ENCODE assay signal across 8 cellular contexts in genomic region chr12:56153291-56154065, GRCh38. TPM values are rescaled to one million over a fixed set of nuclear protein-coding genes. Genes with fewer than 3 reads are reported as not detected.
DNase-seq lines count a peak whose midpoint lies in the region; ATAC-seq and TF ChIP-seq lines count a peak whose summit lies in the region.

No MANE protein-coding gene starts in this region.

- CTCF ChIA-PET in mammary epithelial cell (lab: Charles Lee; ENCODE audit: low non-redundant PET): no interaction called here

- intact Hi-C loops in mammary epithelial cell (cut with micrococcal nuclease): no loop called here
- intact Hi-C loops in natural killer cell (cut with micrococcal nuclease): loop anchor here (2.0 to 10.0 kb wide), 2 partner anchors 35 to 109 kb away; partner anchors contain the start of genes RPS26 and SMARCC2
- intact Hi-C loops in esophagus muscularis mucosa (cut with DNase I): no loop called here

- H3K4me3 ChIP-seq in CD4-positive, CD25-positive, alpha-beta regulatory T cell (ENCODE audit: low read depth, low read length): no peak overlapping the region
- H3K4me3 ChIP-seq in mammary epithelial cell (replicated peaks in 1 of 3; ENCODE audit: insufficient read depth in 1 of 3, low read depth in 2 of 3, low read length in 3 of 3) (peak overlapping the region in 2 of 3 experiments; percentile 63 to 70), esophagus muscularis mucosa (peak overlapping the region in 2 of 4 donors; percentile 68 to 77)

- peaks cover 4% of the 10 kb centered on the region for H3K27me3 Mint-ChIP-seq in CD4-positive, CD25-positive, alpha-beta regulatory T cell
- H3K27me3 Mint-ChIP-seq in natural killer cell (ENCODE audit: low read depth in 2 of 2): no peaks in the 10 kb centered on the region

- peaks cover 13 to 55% (median 24%) of the 10 kb centered on the region in 4 donors for H3K4me1 Mint-ChIP-seq in CD4-positive, CD25-positive, alpha-beta regulatory T cell
- peaks cover 20 to 45% of the 10 kb centered on the region in 2 donors for H3K4me1 Mint-ChIP-seq in natural killer cell

- peak overlapping the region; percentile 93 for H2AFZ ChIP-seq in mammary epithelial cell (ENCODE audit: low read depth, low read length)

- H3K36me3 ChIP-seq in CD4-positive, CD25-positive, alpha-beta regulatory T cell (ENCODE audit: control insufficient read depth, insufficient read depth, low read length): no peaks in the 10 kb centered on the region
- peaks cover 23% of the 10 kb centered on the region for H3K36me3 ChIP-seq in KOPT-K1 (ENCODE audit: insufficient read depth, low read length)
- H3K36me3 ChIP-seq in mammary epithelial cell (ENCODE audit: insufficient read depth, low read length): no peaks in the 10 kb centered on the region
- H3K36me3 ChIP-seq in esophagus muscularis mucosa: peaks cover 0 to 4% (median 0%) of the 10 kb centered on the region in 4 donors

- DNase-seq in CD4-positive, CD25-positive, alpha-beta regulatory T cell: no peak
- DNase-seq in mammary epithelial cell (no peak), natural killer cell (no peak), esophagus muscularis mucosa (ENCODE audit: extremely low spot score) (no peak), Kasumi-1 (lab: John Stamatoyannopoulos, UW) (no peak), AG08395 (ENCODE audit: low spot score) (no peak)

- peak overlapping the region; percentile 61 for H3K4me2 ChIP-seq in mammary epithelial cell (ENCODE audit: insufficient read depth, low read depth, low read length)

- no peaks in the 10 kb centered on the region for H3K27me3 ChIP-seq in CD4-positive, CD25-positive, alpha-beta regulatory T cell (ENCODE audit: control insufficient read depth, insufficient read depth, low read length)
- H3K27me3 ChIP-seq in mammary epithelial cell (ENCODE audit: insufficient read depth, low read length) (no peaks in the 10 kb centered on the region), esophagus muscularis mucosa (no peaks in the 10 kb centered on the region)

- no peak for TF ChIP-seq EP300 in esophagus muscularis mucosa (IDR thresholded peaks at IDR 0.05)

- no peaks in the 10 kb centered on the region for H3K9me3 Mint-ChIP-seq in CD4-positive, CD25-positive, alpha-beta regulatory T cell
- no peaks in the 10 kb centered on the region for H3K9me3 Mint-ChIP-seq in natural killer cell

- H3K79me2 ChIP-seq in mammary epithelial cell (ENCODE audit: insufficient read depth, low read length): peaks cover 4% of the 10 kb centered on the region

- peak overlapping the region; percentile 82 to 95 (median 93) for H3K4me3 Mint-ChIP-seq in CD4-positive, CD25-positive, alpha-beta regulatory T cell
- peak overlapping the region; percentile 42 for H3K4me3 Mint-ChIP-seq in natural killer cell

- no peaks in the 10 kb centered on the region for H3K9me3 ChIP-seq in CD4-positive, CD25-positive, alpha-beta regulatory T cell (ENCODE audit: control insufficient read depth in 2 of 2, low read length in 2 of 2)
- no peaks in the 10 kb centered on the region for H3K9me3 ChIP-seq in KOPT-K1 (ENCODE audit: insufficient read depth, low read length, poor library complexity, severe bottlenecking)
- no peaks in the 10 kb centered on the region for H3K9me3 ChIP-seq in mammary epithelial cell (replicated peaks; ENCODE audit: insufficient read depth, low read length)
- H3K9me3 ChIP-seq in esophagus muscularis mucosa: no peaks in the 10 kb centered on the region

- no peak for ATAC-seq in CD4-positive, CD25-positive, alpha-beta regulatory T cell (ENCODE audit: low read depth in 2 of 2)
- ATAC-seq in natural killer cell (no peak), GM18517 (IDR thresholded peaks at IDR 0.05; ENCODE audit: unreplicated experiment) (no peak)

- peak overlapping the region in 2 of 3 donors; percentile 56 to 62 for H3K27ac Mint-ChIP-seq in CD4-positive, CD25-positive, alpha-beta regulatory T cell
- peak overlapping the region; percentile 34 to 99 for H3K27ac Mint-ChIP-seq in natural killer cell

- in situ Hi-C loops in mammary epithelial cell (cut with MboI; ENCODE audit: low sequenced_read_pairs in 2 of 2): no loop called here

- WGBS in mammary epithelial cell (ENCODE audit: low coverage, missing lambda C conversion rate): 100% methylated on average over 1 of the region's 5 CpGs
- WGBS in esophagus muscularis mucosa: 83% methylated on average over 5 of the region's 5 CpGs

- no peak for TF ChIP-seq CTCF in mammary epithelial cell (conservative IDR thresholded peaks at IDR 0.05 in 1 of 2, IDR thresholded peaks at IDR 0.05 in 1 of 2; ENCODE audit: extremely low read depth in 1 of 2, insufficient read depth in 1 of 2, low read depth in 1 of 2, low read length in 2 of 2)
- no peak for TF ChIP-seq CTCF in natural killer cell (IDR thresholded peaks at IDR 0.05)
- no peak for TF ChIP-seq CTCF in esophagus muscularis mucosa (IDR thresholded peaks at IDR 0.05)

- H3K36me3 Mint-ChIP-seq in CD4-positive, CD25-positive, alpha-beta regulatory T cell: no peaks in the 10 kb centered on the region
- no peaks in the 10 kb centered on the region for H3K36me3 Mint-ChIP-seq in natural killer cell

- no peak overlapping the region for H3K9ac ChIP-seq in mammary epithelial cell (ENCODE audit: insufficient read depth, low read length)

- TF ChIP-seq POLR2A in esophagus muscularis mucosa (IDR thresholded peaks at IDR 0.05; ENCODE audit: low read depth): no peak

- H4K20me1 ChIP-seq in mammary epithelial cell (ENCODE audit: insufficient read depth, low read length): no peaks in the 10 kb centered on the region

- no peak overlapping the region for H3K27ac ChIP-seq in CD4-positive, CD25-positive, alpha-beta regulatory T cell (ENCODE audit: insufficient read depth, low read length, poor library complexity, severe bottlenecking)
- H3K27ac ChIP-seq in KOPT-K1 (ENCODE audit: low read depth, low read length, poor library complexity, severe bottlenecking) (peak overlapping the region; percentile 92), mammary epithelial cell (ENCODE audit: insufficient read depth, low read depth, low read length) (no peak overlapping the region), esophagus muscularis mucosa (replicated peaks in 1 of 4) (no peak overlapping the region)

- BruUV-seq in mammary epithelial cell (replicated peaks; lab: Mats Ljungman, UMichigan): no TSS peak

- dilution Hi-C loops in mammary epithelial cell (cut with HindIII; ENCODE audit: low sequenced_read_pairs): no loop called here

- peaks cover 36% of the 10 kb centered on the region for H3K4me1 ChIP-seq in CD4-positive, CD25-positive, alpha-beta regulatory T cell (ENCODE audit: control insufficient read depth, insufficient read depth, low read length, poor library complexity, severe bottlenecking)
- H3K4me1 ChIP-seq in mammary epithelial cell (ENCODE audit: insufficient read depth, low read length) (peaks cover 26% of the 10 kb centered on the region), esophagus muscularis mucosa (peaks cover 25 to 47% (median 41%) of the 10 kb centered on the region in 4 donors)

RNA-seq across cellular contexts. Expression of gene MYL6B, which starts 1.1 kb away (rescaled TPM):
- 8.8 TPM for total RNA-seq in CD4-positive, CD25-positive, alpha-beta regulatory T cell
- polyA plus RNA-seq in CD4-positive, CD25-positive, alpha-beta regulatory T cell: 10 to 100 TPM in 3 of 4 donors, 1 to 10 TPM in 1; 9.9 to 18.4 (median 11.3) TPM
- total RNA-seq in mammary epithelial cell (10 to 100 TPM; 24.7 to 57.1 TPM), natural killer cell (1 to 10 TPM; 6.7 to 8.9 (median 7.4) TPM), esophagus muscularis mucosa (10 to 100 TPM; 28.5 to 39.4 (median 33.6) TPM)
- polyA plus RNA-seq in mammary epithelial cell: 50.1 TPM
- 32.8 TPM for polyA minus RNA-seq in mammary epithelial cell

RNA-seq across cellular contexts. Expression of gene MYL6, which starts 4.7 kb away (rescaled TPM):
- 933 TPM for total RNA-seq in CD4-positive, CD25-positive, alpha-beta regulatory T cell
- 1,000 to 10,000 TPM; 2,559 to 3,471 (median 2,992) TPM for polyA plus RNA-seq in CD4-positive, CD25-positive, alpha-beta regulatory T cell
- total RNA-seq in mammary epithelial cell (1,000 to 10,000 TPM in 1 of 2 donors, 100 to 1,000 TPM in 1; 732 to 1,042 TPM), natural killer cell (1,000 to 10,000 TPM in 2 of 3 donors, 100 to 1,000 TPM in 1; 881 to 1,204 (median 1,015) TPM), esophagus muscularis mucosa (1,000 to 10,000 TPM; 5,145 to 8,531 (median 5,986) TPM)
- 3,180 TPM for polyA plus RNA-seq in mammary epithelial cell
- polyA minus RNA-seq in mammary epithelial cell: 913 TPM

RNA-seq across cellular contexts. Expression of gene ESYT1, which starts 25.4 kb away (rescaled TPM):
- 190 TPM for total RNA-seq in CD4-positive, CD25-positive, alpha-beta regulatory T cell
- 100 to 1,000 TPM; 249 to 395 (median 333) TPM for polyA plus RNA-seq in CD4-positive, CD25-positive, alpha-beta regulatory T cell
- total RNA-seq in mammary epithelial cell: 100 to 1,000 TPM; 166 to 366 TPM
- polyA plus RNA-seq in mammary epithelial cell: 236 TPM
- 447 TPM for polyA minus RNA-seq in mammary epithelial cell
- total RNA-seq in natural killer cell: 100 to 1,000 TPM; 198 to 215 (median 199) TPM
- total RNA-seq in esophagus muscularis mucosa: 100 to 1,000 TPM; 151 to 245 (median 214) TPM

RNA-seq across cellular contexts. Expression of gene ZC3H10, which starts 35.4 kb away (rescaled TPM):
- total RNA-seq in CD4-positive, CD25-positive, alpha-beta regulatory T cell: 11.0 TPM
- 1 to 10 TPM; 1.7 to 3.7 (median 2.9) TPM for polyA plus RNA-seq in CD4-positive, CD25-positive, alpha-beta regulatory T cell
- total RNA-seq in mammary epithelial cell (1 to 10 TPM; 2.7 TPM), natural killer cell (10 to 100 TPM; 12.0 to 24.3 (median 16.2) TPM), esophagus muscularis mucosa (1 to 10 TPM; 5.0 to 7.9 (median 6.6) TPM)
- polyA plus RNA-seq in mammary epithelial cell: 0.87 TPM
- polyA minus RNA-seq in mammary epithelial cell: 2.1 TPM

RNA-seq across cellular contexts. Expression of gene SMARCC2, which starts 35.8 kb away (rescaled TPM):
- total RNA-seq in CD4-positive, CD25-positive, alpha-beta regulatory T cell: 153 TPM
- polyA plus RNA-seq in CD4-positive, CD25-positive, alpha-beta regulatory T cell: 10 to 100 TPM; 46.3 to 64.1 (median 54.1) TPM
- 10 to 100 TPM; 28.7 to 61.6 TPM for total RNA-seq in mammary epithelial cell
- 31.7 TPM for polyA plus RNA-seq in mammary epithelial cell
- 88.2 TPM for polyA minus RNA-seq in mammary epithelial cell
- 100 to 1,000 TPM; 205 to 232 (median 210) TPM for total RNA-seq in natural killer cell
- total RNA-seq in esophagus muscularis mucosa: 100 to 1,000 TPM in 2 of 4 donors, 10 to 100 TPM in 2; 62.1 to 111 (median 94.3) TPM
